ENCODE assay signal across 8 cellular contexts in the genomic region with DNA sequence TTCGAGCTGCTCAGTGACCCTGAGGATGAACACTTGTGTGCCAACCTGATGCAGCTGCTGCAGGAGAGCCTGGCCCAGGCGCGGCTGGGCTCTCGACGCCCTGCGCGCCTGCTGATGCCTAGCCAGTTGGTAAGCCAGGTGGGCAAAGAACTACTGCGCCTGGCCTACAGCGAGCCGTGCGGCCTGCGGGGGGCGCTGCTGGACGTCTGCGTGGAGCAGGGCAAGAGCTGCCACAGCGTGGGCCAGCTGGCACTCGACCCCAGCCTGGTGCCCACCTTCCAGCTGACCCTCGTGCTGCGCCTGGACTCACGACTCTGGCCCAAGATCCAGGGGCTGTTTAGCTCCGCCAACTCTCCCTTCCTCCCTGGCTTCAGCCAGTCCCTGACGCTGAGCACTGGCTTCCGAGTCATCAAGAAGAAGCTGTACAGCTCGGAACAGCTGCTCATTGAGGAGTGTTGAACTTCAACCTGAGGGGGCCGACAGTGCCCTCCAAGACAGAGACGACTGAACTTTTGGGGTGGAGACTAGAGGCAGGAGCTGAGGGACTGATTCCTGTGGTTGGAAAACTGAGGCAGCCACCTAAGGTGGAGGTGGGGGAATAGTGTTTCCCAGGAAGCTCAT. TPM values are rescaled to one million over a fixed set of nuclear protein-coding genes. Genes with fewer than 3 reads are reported as not detected.
DNase-seq lines count a peak whose midpoint lies in the region; ATAC-seq and TF ChIP-seq lines count a peak whose summit lies in the region.

No MANE protein-coding gene starts in this region.

- H3K36me3 Mint-ChIP-seq in activated T-cell treated with anti-CD3 and anti-CD28 coated beads, Interleukin-2, amount 50 U/mL, for 24 hours (ENCODE audit: low read depth) = peaks cover 37% of the 10 kb centered on the region

- peak; percentile 66 to 80 (median 70) for TF ChIP-seq CTCF in testis (IDR thresholded peaks at IDR 0.05)

- peaks cover 54% of the 10 kb centered on the region for H3K4me1 Mint-ChIP-seq in activated T-cell treated with anti-CD3 and anti-CD28 coated beads, Interleukin-2, amount 50 U/mL, for 24 hours (ENCODE audit: low read depth)

- H3K36me3 ChIP-seq in esophagus (ENCODE audit: control insufficient read depth in 2 of 2, insufficient read depth in 2 of 2, low read length in 1 of 2) = peaks cover 0 to 19% of the 10 kb centered on the region in 2 donors
- H3K36me3 ChIP-seq in muscle layer of duodenum (ENCODE audit: control insufficient read depth in 1 of 2, insufficient read depth in 2 of 2, low read length in 2 of 2) = peaks cover 0 to 14% of the 10 kb centered on the region in 2 donors
- H3K36me3 ChIP-seq in testis (ENCODE audit: low read depth, missing control alignments) = no peaks in the 10 kb centered on the region

- no peaks in the 10 kb centered on the region for H3K27me3 Mint-ChIP-seq in activated T-cell treated with anti-CD3 and anti-CD28 coated beads, Interleukin-2, amount 50 U/mL, for 24 hours

- TF ChIP-seq POLR2A in testis (IDR thresholded peaks at IDR 0.05) = no peak

- ATAC-seq in GM19452 (IDR thresholded peaks at IDR 0.05; ENCODE audit: unreplicated experiment) = no peak

- H3K4me3 ChIP-seq in esophagus (ENCODE audit: low read depth in 1 of 2, low read length in 2 of 2) = peak overlapping the region; percentile 92 to 99
- peak overlapping the region; percentile 82 to 98 for H3K4me3 ChIP-seq in muscle layer of duodenum (ENCODE audit: low read depth in 1 of 2, low read length in 2 of 2)
- peak overlapping the region; percentile 93 to 96 for H3K4me3 ChIP-seq in testis

- peak overlapping the region; percentile 94 to 99 for H3K27ac ChIP-seq in esophagus (ENCODE audit: low read depth in 2 of 2, low read length in 1 of 2)
- H3K27ac ChIP-seq in muscle layer of duodenum (ENCODE audit: low read length) = peak overlapping the region; percentile 97
- H3K27ac ChIP-seq in testis = peak overlapping the region; percentile 95 to 96

- DNase-seq in NCI-H1436 (lab: John Stamatoyannopoulos, UW) = peak; percentile 59
- DNase-seq in NCI-H1436 treated with DMSO at 0.1 percent for 48 hours (lab: John Stamatoyannopoulos, UW) = no peak
- peak; percentile 74 for DNase-seq in NCI-H460 (ENCODE audit: extremely low read depth, low read depth)
- peak; percentile 89 for DNase-seq in activated T-cell treated with anti-CD3 and anti-CD28 coated beads, Interleukin-2, amount 50 U/mL, for 24 hours
- peak; percentile 87 for DNase-seq in testis

- H3K9me3 ChIP-seq in esophagus (ENCODE audit: control insufficient read depth in 2 of 2, insufficient read depth in 1 of 2, low read depth in 1 of 2, low read length in 1 of 2) = peaks cover 0 to 2% of the 10 kb centered on the region in 2 donors
- no peaks in the 10 kb centered on the region for H3K9me3 ChIP-seq in muscle layer of duodenum (ENCODE audit: control insufficient read depth in 1 of 2, low read length in 2 of 2)
- H3K9me3 ChIP-seq in testis = no peaks in the 10 kb centered on the region

- intact Hi-C loops in testis (cut with DNase I; ENCODE audit: low total_unique reads) = loop anchor here (10.0 kb wide), 1 partner anchor 60 kb away; no protein-coding TSS in a partner anchor

- peaks cover 0 to 9% of the 10 kb centered on the region in 2 donors for H3K4me1 ChIP-seq in esophagus (ENCODE audit: control insufficient read depth in 2 of 2, insufficient read depth in 2 of 2, low read length in 1 of 2)
- peaks cover 14 to 29% of the 10 kb centered on the region in 2 donors for H3K4me1 ChIP-seq in muscle layer of duodenum (ENCODE audit: control insufficient read depth in 1 of 2, insufficient read depth in 2 of 2, low read length in 2 of 2)
- peaks cover 31% of the 10 kb centered on the region for H3K4me1 ChIP-seq in testis

- 8 to 11% methylated on average over 26 of the region's 26 CpGs for WGBS in esophagus, 2 donors
- WGBS in testis, 2 donors = 0 to 4% methylated on average over 2 to 26 of the region's 26 CpGs

- peak overlapping the region; percentile 98 for H3K4me3 Mint-ChIP-seq in activated T-cell treated with anti-CD3 and anti-CD28 coated beads, Interleukin-2, amount 50 U/mL, for 24 hours

- peak overlapping the region; percentile 97 for H3K27ac Mint-ChIP-seq in activated T-cell treated with anti-CD3 and anti-CD28 coated beads, Interleukin-2, amount 50 U/mL, for 24 hours

- no peaks in the 10 kb centered on the region for H3K9me3 Mint-ChIP-seq in activated T-cell treated with anti-CD3 and anti-CD28 coated beads, Interleukin-2, amount 50 U/mL, for 24 hours

- H3K27me3 ChIP-seq in esophagus (ENCODE audit: control insufficient read depth in 1 of 2, insufficient read depth in 2 of 2, low read length in 2 of 2) (no peaks in the 10 kb centered on the region), muscle layer of duodenum (ENCODE audit: low read depth, low read length) (no peaks in the 10 kb centered on the region), testis (no peaks in the 10 kb centered on the region)

RNA-seq across cellular contexts. Expression of gene DDIT4, which starts 1.1 kb away (rescaled TPM):
- total RNA-seq in NCI-H460 (2014; rRNA removed; shearing (Covaris generic)) = 711 and 784 TPM in 2 replicates
- polyA plus RNA-seq in NCI-H460 (2014; cell fraction: nucleus; rRNA removed) = 818 and 840 TPM in 2 replicates
- polyA plus RNA-seq in esophagus = 100 to 1,000 TPM; 230 to 332 TPM
- total RNA-seq in testis = 10 to 100 TPM; 69.6 to 94.3 TPM
- 46.6 TPM for polyA plus RNA-seq in testis (ENCODE audit: insufficient read depth, low read depth, low replicate concordance)

RNA-seq across cellular contexts. Expression of gene ASCC1, which starts 58.8 kb away (rescaled TPM):
- 59.6 and 59.7 TPM in 2 replicates for total RNA-seq in NCI-H460 (2014; rRNA removed; shearing (Covaris generic))
- polyA plus RNA-seq in NCI-H460 (2014; cell fraction: nucleus; rRNA removed) = 29.1 and 34.0 TPM in 2 replicates
- polyA plus RNA-seq in esophagus = 10 to 100 TPM in 1 of 2 donors, 1 to 10 TPM in 1; 4.7 to 12.8 TPM
- total RNA-seq in testis = 10 to 100 TPM; 48.8 to 58.3 TPM
- 47.4 TPM for polyA plus RNA-seq in testis (ENCODE audit: insufficient read depth, low read depth, low replicate concordance)

RNA-seq across cellular contexts. Expression of gene ANAPC16, which starts 59.0 kb away (rescaled TPM):
- 170 and 182 TPM in 2 replicates for total RNA-seq in NCI-H460 (2014; rRNA removed; shearing (Covaris generic))
- polyA plus RNA-seq in NCI-H460 (2014; cell fraction: nucleus; rRNA removed) = 86.2 and 90.8 TPM in 2 replicates
- polyA plus RNA-seq in esophagus = 100 to 1,000 TPM in 1 of 2 donors, 10 to 100 TPM in 1; 80.2 to 112 TPM
- total RNA-seq in testis = 10 to 100 TPM; 43.8 to 47.9 TPM
- 96.0 TPM for polyA plus RNA-seq in testis (ENCODE audit: insufficient read depth, low read depth, low replicate concordance)
